In the genomic region with DNA sequence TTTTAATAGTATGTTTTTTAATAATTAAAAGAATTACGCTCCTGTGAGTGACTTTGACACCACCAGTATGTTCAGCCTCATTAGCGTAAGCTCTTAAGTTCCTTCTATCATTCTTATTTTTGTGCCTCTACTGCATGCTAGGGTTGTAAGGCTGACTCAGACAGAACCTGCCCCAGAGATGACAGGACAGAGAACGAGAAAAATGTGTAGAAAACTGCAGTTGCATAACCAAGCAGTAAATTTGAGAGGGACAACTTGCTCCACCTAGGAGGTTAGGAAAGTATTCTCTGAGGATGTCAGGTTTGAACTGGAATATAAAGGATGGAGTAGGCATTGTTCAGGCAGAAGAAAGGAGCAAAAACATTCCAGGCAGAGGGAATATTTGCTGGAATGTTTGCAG, we compare ENCODE assay signal across 21 cellular contexts.
DNase-seq lines count a peak whose midpoint lies in the region; ATAC-seq and TF ChIP-seq lines count a peak whose summit lies in the region.
"Had no signal": no experiment of that assay in that cellular context is flagged by ENCODE, and none has a peak within 500 bp of the region (broad histone marks: within the 10 kb centered on the region; RNA-seq: fewer than 3 reads in every experiment).

No MANE protein-coding gene starts in this region.

- H3K4me1 ChIP-seq in uterus: no peaks in the 10 kb centered on the region

- no peaks in the 10 kb centered on the region for H3K9me3 Mint-ChIP-seq in activated CD4-positive, alpha-beta T cell treated with anti-CD3 and anti-CD28 coated beads for 36 hours (ENCODE audit: low read depth)
- H3K9me3 Mint-ChIP-seq in T-cell (no peaks in the 10 kb centered on the region), chondrocyte (ENCODE audit: low read depth) (no peaks in the 10 kb centered on the region), natural killer cell (no peaks in the 10 kb centered on the region)

- H3K36me3 Mint-ChIP-seq in activated CD4-positive, alpha-beta T cell treated with anti-CD3 and anti-CD28 coated beads for 36 hours (ENCODE audit: low read depth): peaks cover 76% of the 10 kb centered on the region
- peaks cover 78% of the 10 kb centered on the region for H3K36me3 Mint-ChIP-seq in T-cell
- H3K36me3 Mint-ChIP-seq in chondrocyte (ENCODE audit: low read depth): peaks cover 33% of the 10 kb centered on the region
- peaks cover 46% of the 10 kb centered on the region for H3K36me3 Mint-ChIP-seq in natural killer cell

- no peaks in the 10 kb centered on the region for H3K27me3 ChIP-seq in uterus
- H3K27me3 ChIP-seq: heart right ventricle, left lung, spleen, vagina had no signal

- H3K27ac ChIP-seq in uterus: peak overlapping the region in 1 of 2 donors; percentile 85
- H3K27ac ChIP-seq: KMS-11, left lung, vagina had no signal

- intact Hi-C loops in activated CD4-positive, alpha-beta T cell treated with anti-CD3 and anti-CD28 coated beads for 36 hours (cut with DNase I, micrococcal nuclease): loop anchor here (1.0 to 2.0 kb wide), 2 partner anchors 12 to 35 kb away; no protein-coding TSS in a partner anchor
- intact Hi-C loops in natural killer cell (cut with micrococcal nuclease): no loop called here
- intact Hi-C loops in uterus (cut with DNase I; ENCODE audit: low total_unique reads): no loop called here

- CTCF ChIA-PET in activated CD4-positive, alpha-beta T cell treated with anti-CD3 and anti-CD28 coated beads for 36 hours (lab: Charles Lee): interaction anchor here (0.7 to 1.4 kb wide), 3 partner anchors 15 to 95 kb away, joined by 3 read pairs; no protein-coding TSS in a partner anchor
- CTCF ChIA-PET in T-cell (lab: Charles Lee): interaction anchor here (0.7 to 0.9 kb wide), 3 partner anchors 9 to 169 kb away, joined by 3 to 4 read pairs (median 3); no protein-coding TSS in a partner anchor

- H3K9me3 ChIP-seq in uterus: no peaks in the 10 kb centered on the region
- H3K9me3 ChIP-seq: heart right ventricle, left lung, mucosa of descending colon, spleen, vagina had no signal

- no peak overlapping the region for H3K4me3 Mint-ChIP-seq in activated CD4-positive, alpha-beta T cell treated with anti-CD3 and anti-CD28 coated beads for 36 hours
- H3K4me3 Mint-ChIP-seq in T-cell: no peak overlapping the region
- H3K4me3 Mint-ChIP-seq in chondrocyte (ENCODE audit: unreplicated experiment): no peak overlapping the region
- H3K4me3 Mint-ChIP-seq in natural killer cell: peak overlapping the region; percentile 7

- no peak for TF ChIP-seq CTCF in chondrocyte (IDR thresholded peaks at IDR 0.05)
- no peak for TF ChIP-seq CTCF in natural killer cell (IDR thresholded peaks at IDR 0.05)
- no peak for TF ChIP-seq CTCF in uterus (IDR thresholded peaks at IDR 0.05)

- ATAC-seq in activated CD4-positive, alpha-beta T cell treated with anti-CD3 and anti-CD28 coated beads for 36 hours: no peak
- ATAC-seq in T-cell (replicated peaks in 1 of 4): no peak
- no peak for ATAC-seq in natural killer cell
- ATAC-seq: heart right ventricle, left lung, mucosa of descending colon had no signal

- H3K4me1 Mint-ChIP-seq in activated CD4-positive, alpha-beta T cell treated with anti-CD3 and anti-CD28 coated beads for 36 hours: peaks cover 66% of the 10 kb centered on the region
- H3K4me1 Mint-ChIP-seq in T-cell (peaks cover 60 to 77% (median 70%) of the 10 kb centered on the region in 3 donors), chondrocyte (ENCODE audit: low read depth) (peaks cover 43% of the 10 kb centered on the region), natural killer cell (peaks cover 13 to 17% of the 10 kb centered on the region in 2 donors)

- H3K36me3 ChIP-seq in uterus: no peaks in the 10 kb centered on the region

- TF ChIP-seq POLR2A in uterus (IDR thresholded peaks at IDR 0.05): no peak

- H3K27ac Mint-ChIP-seq in activated CD4-positive, alpha-beta T cell treated with anti-CD3 and anti-CD28 coated beads for 36 hours: peak overlapping the region; percentile 40
- H3K27ac Mint-ChIP-seq in T-cell (peak overlapping the region; percentile 45 to 79), chondrocyte (ENCODE audit: unreplicated experiment) (peak overlapping the region; percentile 42), natural killer cell (peak overlapping the region in 1 of 2 donors; percentile 55)

- H3K27me3 Mint-ChIP-seq in activated CD4-positive, alpha-beta T cell treated with anti-CD3 and anti-CD28 coated beads for 36 hours: no peaks in the 10 kb centered on the region
- H3K27me3 Mint-ChIP-seq in T-cell: no peaks in the 10 kb centered on the region
- H3K27me3 Mint-ChIP-seq in chondrocyte (ENCODE audit: low read depth): no peaks in the 10 kb centered on the region
- H3K27me3 Mint-ChIP-seq in natural killer cell (ENCODE audit: low read depth in 2 of 2): no peaks in the 10 kb centered on the region

- POLR2A ChIA-PET in activated CD4-positive, alpha-beta T cell treated with anti-CD3 and anti-CD28 coated beads for 36 hours (lab: Charles Lee): no interaction called here
- POLR2A ChIA-PET in T-cell (lab: Charles Lee): interaction anchor here in 1 of 2 donors (0.8 to 1.1 kb wide), 2 partner anchors 12 to 97 kb away, joined by 3 read pairs; no protein-coding TSS in a partner anchor

- H3K4me3 ChIP-seq in uterus: no peak overlapping the region
- H3K4me3 ChIP-seq: heart right ventricle, left lung, mucosa of descending colon, spleen, vagina had no signal

- DNase-seq in activated CD4-positive, alpha-beta T cell treated with anti-CD3 and anti-CD28 coated beads for 36 hours: no peak
- DNase-seq in activated CD4-positive, alpha-beta T cell treated with anti-CD3 and anti-CD28 coated beads, Interleukin-2, amount 50 U/mL, for 48 hours: no peak
- DNase-seq in T-cell (no peak), chondrocyte (ENCODE audit: low spot score) (no peak), natural killer cell (no peak), uterus (no peak), HUDEP-2 (lab: John Stamatoyannopoulos, UW; ENCODE audit: unreplicated experiment in 76 of 76) (no peak), RKO (ENCODE audit: low spot score) (no peak)
- DNase-seq: 8988T; activated CD4-positive, CD25-positive, alpha-beta regulatory T cell; AML-193; DMS79 treated with DMSO at 0.1 percent for 48 hours; heart right ventricle; left lung; mucosa of descending colon; NCI-H187 treated with DMSO at 0.1 percent for 48 hours; NCI-H226; spleen; stimulated activated CD4-positive, alpha-beta T cell treated with anti-CD3 and anti-CD28 coated beads, Interleukin-4, amount 100 ng/mL, for 4 hours had no signal

Comparison
In these comparisons a context has a peak if more than half of its experiments do, and no peak if none do; other contexts are left out.
1. intact Hi-C loops: an anchor here in activated CD4-positive, alpha-beta T cell treated with anti-CD3 and anti-CD28 coated beads for 36 hours (1.0 to 2.0 kb wide); none called in natural killer cell and uterus.